ENCODE assay signal across 8 cellular contexts in the genomic region with DNA sequence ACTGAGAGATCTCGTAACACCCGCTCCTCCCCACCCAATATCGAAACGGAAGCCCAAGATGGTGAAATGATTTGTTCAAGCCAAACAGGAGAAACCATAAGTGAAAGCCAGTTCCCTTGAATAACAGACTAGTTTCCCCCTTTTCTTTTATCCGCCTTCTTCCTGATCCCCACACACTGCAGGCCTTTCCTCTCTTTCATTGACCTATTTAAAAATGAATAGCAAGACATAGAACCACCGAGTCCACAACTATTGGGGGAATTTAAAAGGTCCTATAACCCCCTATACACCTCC. TPM values are rescaled to one million over a fixed set of nuclear protein-coding genes. Genes with fewer than 3 reads are reported as not detected.
DNase-seq lines count a peak whose midpoint lies in the region; ATAC-seq and TF ChIP-seq lines count a peak whose summit lies in the region.

No MANE protein-coding gene starts in this region.

- H3K27me3 ChIP-seq in right lobe of liver: no peaks in the 10 kb centered on the region
- H3K27me3 ChIP-seq in transverse colon: no peaks in the 10 kb centered on the region

- no peaks in the 10 kb centered on the region for H3K27me3 Mint-ChIP-seq in activated naive CD4-positive, alpha-beta T cell treated with anti-CD3 and anti-CD28 coated beads for 36 hours (ENCODE audit: low read depth)

- no peak for ATAC-seq in right lobe of liver

- WGBS in right lobe of liver (ENCODE audit: insufficient coverage, low coverage, low lambda C conversion rate, missing lambda C conversion rate): 5% methylated on average over 6 of the region's 6 CpGs
- WGBS in transverse colon (ENCODE audit: low coverage in 1 of 2), 2 donors: 10% methylated on average over 2 to 6 of the region's 6 CpGs

- TF ChIP-seq POLR2A in right lobe of liver (IDR thresholded peaks at IDR 0.05): no peak
- TF ChIP-seq POLR2A in transverse colon (IDR thresholded peaks at IDR 0.05): no peak

- peaks cover 27% of the 10 kb centered on the region for H3K4me1 Mint-ChIP-seq in activated naive CD4-positive, alpha-beta T cell treated with anti-CD3 and anti-CD28 coated beads for 36 hours (ENCODE audit: low read depth)

- H3K4me3 Mint-ChIP-seq in activated naive CD4-positive, alpha-beta T cell treated with anti-CD3 and anti-CD28 coated beads for 36 hours: peak overlapping the region; percentile 82

- H3K4me3 ChIP-seq in right lobe of liver (peak overlapping the region; percentile 76 to 81 (median 81)), transverse colon (peak overlapping the region; percentile 2 to 73 (median 62))

- CTCF ChIA-PET in activated naive CD4-positive, alpha-beta T cell treated with anti-CD3 and anti-CD28 coated beads for 36 hours (lab: Charles Lee): interaction anchor here (1.9 kb wide), 1 partner anchor 403 kb away, joined by 7 read pairs; no protein-coding TSS in a partner anchor

- H3K36me3 ChIP-seq in right lobe of liver: peaks cover 0 to 23% (median 5%) of the 10 kb centered on the region in 4 donors
- H3K36me3 ChIP-seq in transverse colon: peaks cover 0 to 19% (median 0%) of the 10 kb centered on the region in 4 donors

- H3K27ac Mint-ChIP-seq in activated naive CD4-positive, alpha-beta T cell treated with anti-CD3 and anti-CD28 coated beads for 36 hours: peak overlapping the region; percentile 95

- no peak for TF ChIP-seq EP300 in transverse colon (IDR thresholded peaks at IDR 0.05; ENCODE audit: low read depth)

- no peaks in the 10 kb centered on the region for H3K9me3 Mint-ChIP-seq in activated naive CD4-positive, alpha-beta T cell treated with anti-CD3 and anti-CD28 coated beads for 36 hours

- H3K9me3 ChIP-seq in right lobe of liver (no peaks in the 10 kb centered on the region), transverse colon (no peaks in the 10 kb centered on the region)

- no peak for DNase-seq in activated naive CD4-positive, alpha-beta T cell treated with anti-CD3 and anti-CD28 coated beads for 36 hours
- DNase-seq in activated naive CD4-positive, alpha-beta T cell treated with anti-CD3 and anti-CD28 coated beads, Interleukin-2, amount 50 U/mL, for 16 hours: no peak
- no peak for DNase-seq in right lobe of liver
- DNase-seq in transverse colon: no peak
- DNase-seq in cerebellum (ENCODE audit: low spot score): no peak
- no peak for DNase-seq in HUDEP-2 (lab: John Stamatoyannopoulos, UW; ENCODE audit: unreplicated experiment in 76 of 76)
- DNase-seq in HT-29 (ENCODE audit: low spot score): no peak

- H3K27ac ChIP-seq in angular gyrus (ENCODE audit: low read depth, low read length): peak overlapping the region; percentile 93
- H3K27ac ChIP-seq in right lobe of liver: peak overlapping the region; percentile 89 to 96 (median 92)
- peak overlapping the region; percentile 92 to 96 (median 93) for H3K27ac ChIP-seq in transverse colon

- TF ChIP-seq CTCF in right lobe of liver (IDR thresholded peaks at IDR 0.05) (no peak), transverse colon (IDR thresholded peaks at IDR 0.05) (no peak)

- intact Hi-C loops in activated naive CD4-positive, alpha-beta T cell treated with anti-CD3 and anti-CD28 coated beads for 36 hours (cut with micrococcal nuclease): loop anchor here (1.0 to 2.0 kb wide), 12 partner anchors 23 to 458 kb away; a partner anchor contains a TSS
- intact Hi-C loops in right lobe of liver (cut with DNase I) (no loop called here), transverse colon (cut with DNase I; ENCODE audit: low total_unique reads) (no loop called here)

- H3K36me3 Mint-ChIP-seq in activated naive CD4-positive, alpha-beta T cell treated with anti-CD3 and anti-CD28 coated beads for 36 hours (ENCODE audit: low read depth): peaks cover 16% of the 10 kb centered on the region

- H3K4me1 ChIP-seq in right lobe of liver (peaks cover 0 to 10% (median 4%) of the 10 kb centered on the region in 4 donors), transverse colon (peaks cover 0 to 19% (median 10%) of the 10 kb centered on the region in 4 donors)

- in situ Hi-C loops in transverse colon (cut with MboI; ENCODE audit: low pct_ligation_motif_present in 1 of 4, low pct_unique_long_range_greater_than_20kb in 1 of 4, low sequenced_read_pairs in 3 of 4): loop anchor here in 3 of 4 donors (25.0 kb wide), 3 partner anchors 165 to 390 kb away; a partner anchor contains a TSS

RNA-seq across cellular contexts. Expression of a gene that starts 0.4 kb away (rescaled TPM):
- 100 to 1,000 TPM; 104 to 113 TPM for total RNA-seq in activated naive CD4-positive, alpha-beta T cell treated with anti-CD3 and anti-CD28 coated beads for 36 hours
- total RNA-seq in right lobe of liver (10 to 100 TPM; 23.9 to 40.8 (median 33.0) TPM), transverse colon (10 to 100 TPM in 2 of 4 donors, 1 to 10 TPM in 2; 2.2 to 49.2 (median 24.2) TPM), cerebellum (18.9 TPM)
- 107 and 118 TPM in 2 replicates for total RNA-seq in HT-29 (2014; rRNA removed; shearing (Covaris generic))

RNA-seq across cellular contexts. Expression of a gene that starts 17.2 kb away (rescaled TPM):
- total RNA-seq in activated naive CD4-positive, alpha-beta T cell treated with anti-CD3 and anti-CD28 coated beads for 36 hours: 1 to 10 TPM in 1 of 2 experiments, under 1 TPM in 1; 0.72 to 1.5 TPM
- total RNA-seq in right lobe of liver (under 1 TPM; 0.43 to 0.92 (median 0.68) TPM), transverse colon (10 to 100 TPM; 15.0 to 17.7 (median 15.6) TPM), cerebellum (1.7 TPM)
- total RNA-seq in HT-29 (2014; rRNA removed; shearing (Covaris generic)): 0.16 and 0.71 TPM in 2 replicates

RNA-seq across cellular contexts. Expression of a gene that starts 25.2 kb away (rescaled TPM):
- total RNA-seq in activated naive CD4-positive, alpha-beta T cell treated with anti-CD3 and anti-CD28 coated beads for 36 hours: under 1 TPM; 0.26 to 0.57 TPM
- total RNA-seq in right lobe of liver: 1 to 10 TPM in 3 of 6 experiments, under 1 TPM in 3; 0.09 to 5.7 (median 1.1) TPM
- total RNA-seq in transverse colon: 1 to 10 TPM in 2 of 4 donors, not detected in 2; 1.4 to 5.4 TPM
- total RNA-seq in cerebellum: 13.3 TPM
- total RNA-seq in HT-29 (2014; rRNA removed; shearing (Covaris generic)): not detected in 2 replicates
